In genomic region chr17:44633998-44634397, GRCh38 we compare ENCODE assay signal across 24 cellular contexts. TPM values are rescaled to one million over a fixed set of nuclear protein-coding genes. Genes with fewer than 3 reads are reported as not detected.
"Had no signal": no experiment of that assay in that cellular context is flagged by ENCODE, and none has a peak within 500 bp of the region (broad histone marks: within the 10 kb centered on the region; RNA-seq: fewer than 3 reads in every experiment).

No MANE protein-coding gene starts in this region.

- DNase-seq: Karpas-422, KG1, MG63, NCI-H1092, NCI-H1105 treated with DMSO at 0.1 percent for 48 hours, NCI-H1417 treated with DMSO at 0.1 percent for 48 hours, NCI-H146, NCI-H1694 treated with DMSO at 0.1 percent for 48 hours, NCI-H1930, NCI-H2081, NCI-H2107, NCI-H226, NCI-H446, NCI-H510A, NCI-H524 treated with DMSO at 0.1 percent for 48 hours, NCI-H69, NCI-H774, Right ventricle myocardium superior, RPMI8226, SIG-M5 had no signal

- H3K27ac ChIP-seq: SJSA1, SK-N-MC had no signal

- H3K36me3 ChIP-seq: MG63, SJSA1 had no signal

- H3K9me3 ChIP-seq: MG63, SJSA1 had no signal

- H3K27me3 ChIP-seq: MG63, SJSA1 had no signal

- H3K4me1 ChIP-seq: SJSA1 had no signal

- FAIRE-seq: RCC 7860 had no signal

- H3K4me3 ChIP-seq: MG63, SJSA1, SK-N-MC had no signal

RNA-seq across cellular contexts. Expression of gene MEIOC, which starts 22.3 kb away (rescaled TPM):
- total RNA-seq: HT-29, Right ventricle myocardium superior had no signal
